ENCODE assay signal across 1 cellular context in genomic region chr3:46864051-46864881, GRCh38.
TF ChIP-seq lines count a peak whose summit lies in the region.

No MANE protein-coding gene starts in this region.

TF ChIP-seq in HepG2, 621 proteins besides CTCF, POLR2A, EP300 and RAD21:
- TF ChIP-seq GRHL1 (CRISPR knock-in tag; conservative IDR thresholded peaks at IDR 0.05): no peak
- no peak for TF ChIP-seq ZKSCAN8 (CRISPR knock-in tag; IDR thresholded peaks at IDR 0.05; ENCODE audit: borderline replicate concordance)
- TF ChIP-seq ZBTB2 (CRISPR knock-in tag; IDR thresholded peaks at IDR 0.05; ENCODE audit: low read depth): no peak
- TF ChIP-seq ZNF382 (CRISPR knock-in tag; IDR thresholded peaks at IDR 0.05; ENCODE audit: borderline replicate concordance): no peak
- TF ChIP-seq ZNF710 (CRISPR knock-in tag; IDR thresholded peaks at IDR 0.05; ENCODE audit: borderline replicate concordance): no peak
- no peak for TF ChIP-seq KDM5A (IDR thresholded peaks at IDR 0.05; ENCODE audit: borderline replicate concordance, low read length)
- no peak for TF ChIP-seq ZNF879 (CRISPR knock-in tag; IDR thresholded peaks at IDR 0.05)
- TF ChIP-seq CREBL2 (CRISPR knock-in tag; IDR thresholded peaks at IDR 0.05; ENCODE audit: borderline replicate concordance): no peak
- no peak for TF ChIP-seq ZHX2 (IDR thresholded peaks at IDR 0.05; ENCODE audit: low read depth)
- TF ChIP-seq ZHX2 (CRISPR knock-in tag; IDR thresholded peaks at IDR 0.05; ENCODE audit: borderline replicate concordance): no peak
- TF ChIP-seq IKZF1 (IDR thresholded peaks at IDR 0.05): no peak
- no peak for TF ChIP-seq ZNF24 (IDR thresholded peaks at IDR 0.05)
- no peak for TF ChIP-seq ZMAT3 (CRISPR knock-in tag; conservative IDR thresholded peaks at IDR 0.05)
